Comparison of ENCODE assay signal across 18 cellular contexts in the genomic region with DNA sequence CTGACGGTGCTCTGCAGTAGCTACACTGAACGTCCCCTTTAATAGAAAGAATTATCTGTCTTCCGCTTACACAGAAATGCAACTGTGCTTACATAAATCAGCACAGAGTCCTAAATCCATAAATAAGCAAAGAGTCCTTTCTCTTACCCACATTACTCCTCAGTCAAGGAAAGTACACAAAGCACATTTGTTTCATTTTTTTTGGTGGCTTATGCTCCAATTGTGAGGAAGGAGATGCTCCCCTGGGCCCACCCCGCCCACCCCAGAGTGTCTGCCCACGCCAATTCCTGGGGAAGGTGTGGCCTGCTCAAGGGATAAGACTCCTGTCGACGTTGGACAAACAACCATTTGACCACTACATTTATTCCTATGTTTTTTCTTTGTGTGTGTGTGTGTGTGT. TPM values are rescaled to one million over a fixed set of nuclear protein-coding genes. Genes with fewer than 3 reads are reported as not detected.
DNase-seq lines count a peak whose midpoint lies in the region; ATAC-seq and TF ChIP-seq lines count a peak whose summit lies in the region.
"Had no signal": no experiment of that assay in that cellular context is flagged by ENCODE, and none has a peak within 500 bp of the region (broad histone marks: within the 10 kb centered on the region; RNA-seq: fewer than 3 reads in every experiment).

No MANE protein-coding gene starts in this region.

- no peak overlapping the region for H3K4me3 ChIP-seq in SK-N-MC
- no peak overlapping the region for H3K4me3 ChIP-seq in esophagus squamous epithelium
- no peak overlapping the region for H3K4me3 ChIP-seq in stomach
- H3K4me3 ChIP-seq: pancreas, SJCRH30, thyroid gland had no signal

- intact Hi-C loops in esophagus squamous epithelium (cut with DNase I) (no loop called here), stomach (cut with DNase I; ENCODE audit: low total_unique reads) (no loop called here)

- no peak for ATAC-seq in HG02763 (IDR thresholded peaks at IDR 0.05; ENCODE audit: unreplicated experiment)

- H3K27ac ChIP-seq in SK-N-MC: 0 out of 2 replicates have a peak overlapping the region, but pooled peaks have one; percentile 19
- peak overlapping the region in 3 of 4 donors; percentile 15 to 65 (median 33) for H3K27ac ChIP-seq in esophagus squamous epithelium
- H3K27ac ChIP-seq in layer of hippocampus (ENCODE audit: low read depth, low read length): peak overlapping the region; percentile 38
- peak overlapping the region in 4 of 5 donors; percentile 33 to 52 (median 42) for H3K27ac ChIP-seq in stomach
- H3K27ac ChIP-seq: epithelial cell of prostate, pancreas, SJCRH30, thyroid gland had no signal

- peaks cover 1 to 61% (median 19%) of the 10 kb centered on the region in 3 donors for H3K4me1 ChIP-seq in esophagus squamous epithelium
- H3K4me1 ChIP-seq in stomach: peaks cover 23 to 73% (median 51%) of the 10 kb centered on the region in 4 donors

- WGBS in esophagus squamous epithelium, 2 donors: 49 to 63% methylated on average over 6 of the region's 7 CpGs
- 30 to 48% (median 39%) methylated on average over 7 of the region's 7 CpGs for WGBS in stomach, 5 donors

- no peak for TF ChIP-seq EP300 in stomach (IDR thresholded peaks at IDR 0.05)

- H3K27me3 ChIP-seq in esophagus squamous epithelium: no peaks in the 10 kb centered on the region
- no peaks in the 10 kb centered on the region for H3K27me3 ChIP-seq in layer of hippocampus (ENCODE audit: control insufficient read depth, insufficient read depth, low read length)
- no peaks in the 10 kb centered on the region for H3K27me3 ChIP-seq in stomach
- H3K27me3 ChIP-seq: pancreas, SJCRH30, thyroid gland had no signal

- DNase-seq in SK-N-MC (ENCODE audit: low read depth, low spot score): no peak
- DNase-seq in esophagus squamous epithelium (lab: John Stamatoyannopoulos, UW): no peak
- DNase-seq in stomach: no peak
- no peak for DNase-seq in HuH-7 (ENCODE audit: low spot score)
- DNase-seq in DMS53 (lab: John Stamatoyannopoulos, UW): no peak
- DNase-seq: activated CD8-positive, alpha-beta memory T cell treated with anti-CD3 and anti-CD28 coated beads, Interleukin-2, amount 50 U/mL, for 4 hours; activated naive CD4-positive, alpha-beta T cell; Calu3; head of caudate nucleus; MM.1S; NCI-H1930; NCI-H510A treated with DMSO at 0.1 percent for 48 hours; SJCRH30; thyroid gland had no signal

- H3K36me3 ChIP-seq in SK-N-MC (ENCODE audit: insufficient read depth, low read length): peaks cover 62% of the 10 kb centered on the region
- H3K36me3 ChIP-seq in esophagus squamous epithelium: peaks cover 4 to 99% (median 12%) of the 10 kb centered on the region in 3 donors
- peaks cover 44 to 98% (median 93%) of the 10 kb centered on the region in 4 donors for H3K36me3 ChIP-seq in stomach

- no peak overlapping the region for H3K9ac ChIP-seq in SK-N-MC (ENCODE audit: insufficient read length)

- no peak for TF ChIP-seq CTCF in esophagus squamous epithelium (IDR thresholded peaks at IDR 0.05)
- no peak for TF ChIP-seq CTCF in stomach (IDR thresholded peaks at IDR 0.05)

- no peak for TF ChIP-seq POLR2A in esophagus squamous epithelium (IDR thresholded peaks at IDR 0.05)
- TF ChIP-seq POLR2A in stomach (IDR thresholded peaks at IDR 0.05): no peak

- no peaks in the 10 kb centered on the region for H3K9me3 ChIP-seq in SK-N-MC (ENCODE audit: low read depth, low read length)
- H3K9me3 ChIP-seq in esophagus squamous epithelium: no peaks in the 10 kb centered on the region
- no peaks in the 10 kb centered on the region for H3K9me3 ChIP-seq in stomach
- H3K9me3 ChIP-seq: SJCRH30, thyroid gland had no signal

RNA-seq across cellular contexts. Expression of a gene that starts 53.8 kb away (rescaled TPM):
- total RNA-seq in esophagus squamous epithelium (under 1 TPM in 2 of 4 donors, not detected in 2; 0.44 to 0.57 TPM), stomach (1 to 10 TPM in 1 of 5 donors, under 1 TPM in 1, not detected in 3; 0.37 to 1.2 TPM)
- polyA plus RNA-seq in stomach: 1 to 10 TPM; 1.9 to 2.9 (median 2.6) TPM
